1 cellular context compared by ENCODE assay signal in the genomic region with DNA sequence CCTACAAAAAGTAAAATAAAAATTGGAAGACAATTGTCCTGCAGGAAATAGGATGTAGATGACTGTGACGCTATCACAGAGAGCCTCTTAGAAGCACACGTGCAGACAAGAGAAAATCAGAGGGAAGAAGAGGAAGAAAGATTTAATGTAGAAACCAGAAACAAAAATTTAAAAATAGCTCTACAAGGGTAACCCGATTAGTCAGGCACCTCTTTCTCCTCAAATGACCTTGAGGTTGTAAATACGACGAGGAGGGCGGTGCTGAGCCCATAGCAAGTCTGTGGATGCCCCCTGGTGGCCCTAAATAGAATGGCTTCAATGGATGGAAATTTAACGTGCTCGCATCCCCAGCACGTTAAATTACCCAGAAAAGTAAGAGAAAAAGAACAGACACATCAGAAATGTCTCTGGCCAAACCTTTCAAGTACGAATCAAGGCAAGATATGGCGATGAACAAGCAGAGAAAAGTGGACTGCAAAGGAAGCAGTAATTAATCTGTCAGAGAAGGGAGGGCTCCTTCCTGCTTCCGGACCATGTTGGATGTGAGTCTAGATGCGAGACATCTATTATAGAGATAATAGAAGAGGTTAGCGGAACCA.
TF ChIP-seq lines count a peak whose summit lies in the region.

No MANE protein-coding gene starts in this region.

TF ChIP-seq in K562, 482 proteins besides CTCF, POLR2A, EP300 and RAD21 (continued from another document and continues in another):
- TF ChIP-seq, protein P1, sequence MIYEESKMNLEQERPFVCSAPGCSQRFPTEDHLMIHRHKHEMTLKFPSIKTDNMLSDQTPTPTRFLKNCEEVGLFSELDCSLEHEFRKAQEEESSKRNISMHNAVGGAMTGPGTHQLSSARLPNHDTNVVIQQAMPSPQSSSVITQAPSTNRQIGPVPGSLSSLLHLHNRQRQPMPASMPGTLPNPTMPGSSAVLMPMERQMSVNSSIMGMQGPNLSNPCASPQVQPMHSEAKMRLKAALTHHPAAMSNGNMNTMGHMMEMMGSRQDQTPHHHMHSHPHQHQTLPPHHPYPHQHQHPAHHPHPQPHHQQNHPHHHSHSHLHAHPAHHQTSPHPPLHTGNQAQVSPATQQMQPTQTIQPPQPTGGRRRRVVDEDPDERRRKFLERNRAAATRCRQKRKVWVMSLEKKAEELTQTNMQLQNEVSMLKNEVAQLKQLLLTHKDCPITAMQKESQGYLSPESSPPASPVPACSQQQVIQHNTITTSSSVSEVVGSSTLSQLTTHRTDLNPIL (CRISPR knock-in tag; IDR thresholded peaks at IDR 0.05) = no peak
- TF ChIP-seq TBL1XR1 (IDR thresholded peaks at IDR 0.05; ENCODE audit: low read length in 2 of 2) (no peak), IRF2 (CRISPR knock-in tag; IDR thresholded peaks at IDR 0.05) (no peak), FOXM1 (IDR thresholded peaks at IDR 0.05; ENCODE audit: low read depth) (0 out of 2 replicates have a peak, but pooled peaks have one; percentile 14), FOXM1 (CRISPR knock-in tag; IDR thresholded peaks at IDR 0.05; ENCODE audit: low read depth) (no peak), ZFP30 (CRISPR knock-in tag; IDR thresholded peaks at IDR 0.05; ENCODE audit: borderline replicate concordance) (no peak), ZSCAN29 (IDR thresholded peaks at IDR 0.05) (no peak), MTA2 (IDR thresholded peaks at IDR 0.05; ENCODE audit: low read depth) (no peak), SMC3 (conservative IDR thresholded peaks at IDR 0.05; ENCODE audit: insufficient read depth, low read depth, low read length) (peak; percentile 98), POLR2AphosphoS2 (IDR thresholded peaks at IDR 0.05; ENCODE audit: low read length) (no peak), SREBF1 (IDR thresholded peaks at IDR 0.05; ENCODE audit: borderline replicate concordance, low read depth, low read length) (no peak), ZNF41 (CRISPR knock-in tag; conservative IDR thresholded peaks at IDR 0.05) (no peak), ZNF79 (CRISPR knock-in tag; IDR thresholded peaks at IDR 0.05; ENCODE audit: low read depth) (no peak), RB1 (IDR thresholded peaks at IDR 0.05; ENCODE audit: low read depth) (peak; percentile 67), ZNF696 (CRISPR knock-in tag; conservative IDR thresholded peaks at IDR 0.05) (no peak), PHB2 (IDR thresholded peaks at IDR 0.05; ENCODE audit: low read depth) (no peak), ZNF354B (CRISPR knock-in tag; IDR thresholded peaks at IDR 0.05) (no peak), NFIC (IDR thresholded peaks at IDR 0.05) (no peak), GABPB1 (CRISPR knock-in tag; IDR thresholded peaks at IDR 0.05) (no peak), PHB (CRISPR knock-in tag; IDR thresholded peaks at IDR 0.05) (no peak), CTBP1 (IDR thresholded peaks at IDR 0.05; ENCODE audit: borderline replicate concordance) (peak; percentile 77), CBX1 (IDR thresholded peaks at IDR 0.05; ENCODE audit: low read depth) (no peak), SRSF3 (IDR thresholded peaks at IDR 0.05; ENCODE audit: insufficient read depth, low read length) (no peak), MTA3 (IDR thresholded peaks at IDR 0.05; ENCODE audit: borderline replicate concordance) (no peak), MYNN (IDR thresholded peaks at IDR 0.05) (0 out of 2 replicates have a peak, but pooled peaks have one; percentile 40), MYNN (CRISPR knock-in tag; IDR thresholded peaks at IDR 0.05) (no peak), FOSL1 (tag; conservative IDR thresholded peaks at IDR 0.05) (peak; percentile 80), SMAD4 (CRISPR knock-in tag; conservative IDR thresholded peaks at IDR 0.05) (peak; percentile 54; the same call in 1 of the 2 replicates), CC2D1A (IDR thresholded peaks at IDR 0.05) (0 out of 2 replicates have a peak, but pooled peaks have one; percentile 80), ARHGAP35 (IDR thresholded peaks at IDR 0.05; ENCODE audit: partially characterized antibody) (no peak), SP1 (CRISPR knock-in tag; IDR thresholded peaks at IDR 0.05) (no peak; the same call in 1 of the 2 replicates), NCOA6 (IDR thresholded peaks at IDR 0.05) (no peak), RBM25 (IDR thresholded peaks at IDR 0.05; ENCODE audit: low read depth, low read length, severe bottlenecking) (no peak), ZNF174 (CRISPR knock-in tag; IDR thresholded peaks at IDR 0.05) (no peak), ZNF212 (CRISPR knock-in tag; IDR thresholded peaks at IDR 0.05) (no peak), NONO (IDR thresholded peaks at IDR 0.05; ENCODE audit: low read depth in 2 of 2, low read length in 1 of 2) (no peak), SOX6 (IDR thresholded peaks at IDR 0.05) (peak; percentile 22; the same call in 1 of the 2 replicates), RBFOX2 (IDR thresholded peaks at IDR 0.05; ENCODE audit: low read depth, low read length) (no peak), KAT2B (IDR thresholded peaks at IDR 0.05; ENCODE audit: low read depth, low read length) (no peak), XRCC3 (IDR thresholded peaks at IDR 0.05) (no peak), POU5F1 (IDR thresholded peaks at IDR 0.05; ENCODE audit: borderline replicate concordance, low read depth, low read length, partially characterized antibody) (no peak), SRSF7 (optimal IDR thresholded peaks at IDR 0.05; ENCODE audit: low read depth, low read length) (no peak)
- TF ChIP-seq, protein P2, sequence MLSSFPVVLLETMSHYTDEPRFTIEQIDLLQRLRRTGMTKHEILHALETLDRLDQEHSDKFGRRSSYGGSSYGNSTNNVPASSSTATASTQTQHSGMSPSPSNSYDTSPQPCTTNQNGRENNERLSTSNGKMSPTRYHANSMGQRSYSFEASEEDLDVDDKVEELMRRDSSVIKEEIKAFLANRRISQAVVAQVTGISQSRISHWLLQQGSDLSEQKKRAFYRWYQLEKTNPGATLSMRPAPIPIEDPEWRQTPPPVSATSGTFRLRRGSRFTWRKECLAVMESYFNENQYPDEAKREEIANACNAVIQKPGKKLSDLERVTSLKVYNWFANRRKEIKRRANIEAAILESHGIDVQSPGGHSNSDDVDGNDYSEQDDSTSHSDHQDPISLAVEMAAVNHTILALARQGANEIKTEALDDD (IDR thresholded peaks at IDR 0.05) = peak; percentile 49; the same call in 1 of the 2 replicates
- TF ChIP-seq, protein P3, sequence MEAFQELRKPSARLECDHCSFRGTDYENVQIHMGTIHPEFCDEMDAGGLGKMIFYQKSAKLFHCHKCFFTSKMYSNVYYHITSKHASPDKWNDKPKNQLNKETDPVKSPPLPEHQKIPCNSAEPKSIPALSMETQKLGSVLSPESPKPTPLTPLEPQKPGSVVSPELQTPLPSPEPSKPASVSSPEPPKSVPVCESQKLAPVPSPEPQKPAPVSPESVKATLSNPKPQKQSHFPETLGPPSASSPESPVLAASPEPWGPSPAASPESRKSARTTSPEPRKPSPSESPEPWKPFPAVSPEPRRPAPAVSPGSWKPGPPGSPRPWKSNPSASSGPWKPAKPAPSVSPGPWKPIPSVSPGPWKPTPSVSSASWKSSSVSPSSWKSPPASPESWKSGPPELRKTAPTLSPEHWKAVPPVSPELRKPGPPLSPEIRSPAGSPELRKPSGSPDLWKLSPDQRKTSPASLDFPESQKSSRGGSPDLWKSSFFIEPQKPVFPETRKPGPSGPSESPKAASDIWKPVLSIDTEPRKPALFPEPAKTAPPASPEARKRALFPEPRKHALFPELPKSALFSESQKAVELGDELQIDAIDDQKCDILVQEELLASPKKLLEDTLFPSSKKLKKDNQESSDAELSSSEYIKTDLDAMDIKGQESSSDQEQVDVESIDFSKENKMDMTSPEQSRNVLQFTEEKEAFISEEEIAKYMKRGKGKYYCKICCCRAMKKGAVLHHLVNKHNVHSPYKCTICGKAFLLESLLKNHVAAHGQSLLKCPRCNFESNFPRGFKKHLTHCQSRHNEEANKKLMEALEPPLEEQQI (IDR thresholded peaks at IDR 0.05) = no peak
- TF ChIP-seq, protein P4, sequence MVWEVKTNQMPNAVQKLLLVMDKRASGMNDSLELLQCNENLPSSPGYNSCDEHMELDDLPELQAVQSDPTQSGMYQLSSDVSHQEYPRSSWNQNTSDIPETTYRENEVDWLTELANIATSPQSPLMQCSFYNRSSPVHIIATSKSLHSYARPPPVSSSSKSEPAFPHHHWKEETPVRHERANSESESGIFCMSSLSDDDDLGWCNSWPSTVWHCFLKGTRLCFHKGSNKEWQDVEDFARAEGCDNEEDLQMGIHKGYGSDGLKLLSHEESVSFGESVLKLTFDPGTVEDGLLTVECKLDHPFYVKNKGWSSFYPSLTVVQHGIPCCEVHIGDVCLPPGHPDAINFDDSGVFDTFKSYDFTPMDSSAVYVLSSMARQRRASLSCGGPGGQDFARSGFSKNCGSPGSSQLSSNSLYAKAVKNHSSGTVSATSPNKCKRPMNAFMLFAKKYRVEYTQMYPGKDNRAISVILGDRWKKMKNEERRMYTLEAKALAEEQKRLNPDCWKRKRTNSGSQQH (CRISPR knock-in tag; IDR thresholded peaks at IDR 0.05) = no peak
- TF ChIP-seq, protein P5, sequence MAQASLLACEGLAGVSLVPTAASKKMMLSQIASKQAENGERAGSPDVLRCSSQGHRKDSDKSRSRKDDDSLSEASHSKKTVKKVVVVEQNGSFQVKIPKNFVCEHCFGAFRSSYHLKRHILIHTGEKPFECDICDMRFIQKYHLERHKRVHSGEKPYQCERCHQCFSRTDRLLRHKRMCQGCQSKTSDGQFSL (CRISPR knock-in tag; IDR thresholded peaks at IDR 0.05) = no peak
- TF ChIP-seq, protein P5 (tag; IDR thresholded peaks at IDR 0.05) = no peak; a peak in 1 of 4 replicates
- TF ChIP-seq, protein P6, sequence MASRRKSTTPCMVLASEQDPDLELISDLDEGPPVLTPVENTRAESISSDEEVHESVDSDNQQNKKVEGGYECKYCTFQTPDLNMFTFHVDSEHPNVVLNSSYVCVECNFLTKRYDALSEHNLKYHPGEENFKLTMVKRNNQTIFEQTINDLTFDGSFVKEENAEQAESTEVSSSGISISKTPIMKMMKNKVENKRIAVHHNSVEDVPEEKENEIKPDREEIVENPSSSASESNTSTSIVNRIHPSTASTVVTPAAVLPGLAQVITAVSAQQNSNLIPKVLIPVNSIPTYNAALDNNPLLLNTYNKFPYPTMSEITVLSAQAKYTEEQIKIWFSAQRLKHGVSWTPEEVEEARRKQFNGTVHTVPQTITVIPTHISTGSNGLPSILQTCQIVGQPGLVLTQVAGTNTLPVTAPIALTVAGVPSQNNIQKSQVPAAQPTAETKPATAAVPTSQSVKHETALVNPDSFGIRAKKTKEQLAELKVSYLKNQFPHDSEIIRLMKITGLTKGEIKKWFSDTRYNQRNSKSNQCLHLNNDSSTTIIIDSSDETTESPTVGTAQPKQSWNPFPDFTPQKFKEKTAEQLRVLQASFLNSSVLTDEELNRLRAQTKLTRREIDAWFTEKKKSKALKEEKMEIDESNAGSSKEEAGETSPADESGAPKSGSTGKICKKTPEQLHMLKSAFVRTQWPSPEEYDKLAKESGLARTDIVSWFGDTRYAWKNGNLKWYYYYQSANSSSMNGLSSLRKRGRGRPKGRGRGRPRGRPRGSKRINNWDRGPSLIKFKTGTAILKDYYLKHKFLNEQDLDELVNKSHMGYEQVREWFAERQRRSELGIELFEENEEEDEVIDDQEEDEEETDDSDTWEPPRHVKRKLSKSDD (conservative IDR thresholded peaks at IDR 0.05; ENCODE audit: low read length) = no peak
- TF ChIP-seq, protein P7, sequence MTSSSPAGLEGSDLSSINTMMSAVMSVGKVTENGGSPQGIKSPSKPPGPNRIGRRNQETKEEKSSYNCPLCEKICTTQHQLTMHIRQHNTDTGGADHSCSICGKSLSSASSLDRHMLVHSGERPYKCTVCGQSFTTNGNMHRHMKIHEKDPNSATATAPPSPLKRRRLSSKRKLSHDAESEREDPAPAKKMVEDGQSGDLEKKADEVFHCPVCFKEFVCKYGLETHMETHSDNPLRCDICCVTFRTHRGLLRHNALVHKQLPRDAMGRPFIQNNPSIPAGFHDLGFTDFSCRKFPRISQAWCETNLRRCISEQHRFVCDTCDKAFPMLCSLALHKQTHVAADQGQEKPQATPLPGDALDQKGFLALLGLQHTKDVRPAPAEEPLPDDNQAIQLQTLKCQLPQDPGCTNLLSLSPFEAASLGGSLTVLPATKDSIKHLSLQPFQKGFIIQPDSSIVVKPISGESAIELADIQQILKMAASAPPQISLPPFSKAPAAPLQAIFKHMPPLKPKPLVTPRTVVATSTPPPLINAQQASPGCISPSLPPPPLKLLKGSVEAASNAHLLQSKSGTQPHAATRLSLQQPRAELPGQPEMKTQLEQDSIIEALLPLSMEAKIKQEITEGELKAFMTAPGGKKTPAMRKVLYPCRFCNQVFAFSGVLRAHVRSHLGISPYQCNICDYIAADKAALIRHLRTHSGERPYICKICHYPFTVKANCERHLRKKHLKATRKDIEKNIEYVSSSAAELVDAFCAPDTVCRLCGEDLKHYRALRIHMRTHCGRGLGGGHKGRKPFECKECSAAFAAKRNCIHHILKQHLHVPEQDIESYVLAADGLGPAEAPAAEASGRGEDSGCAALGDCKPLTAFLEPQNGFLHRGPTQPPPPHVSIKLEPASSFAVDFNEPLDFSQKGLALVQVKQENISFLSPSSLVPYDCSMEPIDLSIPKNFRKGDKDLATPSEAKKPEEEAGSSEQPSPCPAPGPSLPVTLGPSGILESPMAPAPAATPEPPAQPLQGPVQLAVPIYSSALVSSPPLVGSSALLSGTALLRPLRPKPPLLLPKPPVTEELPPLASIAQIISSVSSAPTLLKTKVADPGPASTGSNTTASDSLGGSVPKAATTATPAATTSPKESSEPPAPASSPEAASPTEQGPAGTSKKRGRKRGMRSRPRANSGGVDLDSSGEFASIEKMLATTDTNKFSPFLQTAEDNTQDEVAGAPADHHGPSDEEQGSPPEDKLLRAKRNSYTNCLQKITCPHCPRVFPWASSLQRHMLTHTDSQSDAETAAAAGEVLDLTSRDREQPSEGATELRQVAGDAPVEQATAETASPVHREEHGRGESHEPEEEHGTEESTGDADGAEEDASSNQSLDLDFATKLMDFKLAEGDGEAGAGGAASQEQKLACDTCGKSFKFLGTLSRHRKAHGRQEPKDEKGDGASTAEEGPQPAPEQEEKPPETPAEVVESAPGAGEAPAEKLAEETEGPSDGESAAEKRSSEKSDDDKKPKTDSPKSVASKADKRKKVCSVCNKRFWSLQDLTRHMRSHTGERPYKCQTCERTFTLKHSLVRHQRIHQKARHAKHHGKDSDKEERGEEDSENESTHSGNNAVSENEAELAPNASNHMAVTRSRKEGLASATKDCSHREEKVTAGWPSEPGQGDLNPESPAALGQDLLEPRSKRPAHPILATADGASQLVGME (CRISPR knock-in tag; IDR thresholded peaks at IDR 0.05) = no peak
- TF ChIP-seq, protein P8, sequence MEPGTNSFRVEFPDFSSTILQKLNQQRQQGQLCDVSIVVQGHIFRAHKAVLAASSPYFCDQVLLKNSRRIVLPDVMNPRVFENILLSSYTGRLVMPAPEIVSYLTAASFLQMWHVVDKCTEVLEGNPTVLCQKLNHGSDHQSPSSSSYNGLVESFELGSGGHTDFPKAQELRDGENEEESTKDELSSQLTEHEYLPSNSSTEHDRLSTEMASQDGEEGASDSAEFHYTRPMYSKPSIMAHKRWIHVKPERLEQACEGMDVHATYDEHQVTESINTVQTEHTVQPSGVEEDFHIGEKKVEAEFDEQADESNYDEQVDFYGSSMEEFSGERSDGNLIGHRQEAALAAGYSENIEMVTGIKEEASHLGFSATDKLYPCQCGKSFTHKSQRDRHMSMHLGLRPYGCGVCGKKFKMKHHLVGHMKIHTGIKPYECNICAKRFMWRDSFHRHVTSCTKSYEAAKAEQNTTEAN (CRISPR knock-in tag; IDR thresholded peaks at IDR 0.05) = no peak
